1 cellular context compared by ENCODE assay signal in genomic region chr19:14094854-14095253, GRCh38.
TF ChIP-seq lines count a peak whose summit lies in the region.

No MANE protein-coding gene starts in this region.

TF ChIP-seq in HepG2, 621 proteins besides CTCF, POLR2A, EP300 and RAD21:
- TF ChIP-seq PHB2 (IDR thresholded peaks at IDR 0.05; ENCODE audit: partially characterized antibody) (no peak), ZNF816 (CRISPR knock-in tag; IDR thresholded peaks at IDR 0.05; ENCODE audit: borderline replicate concordance) (no peak), ZNF768 (CRISPR knock-in tag; IDR thresholded peaks at IDR 0.05) (peak; percentile 99), MLXIP (CRISPR knock-in tag; IDR thresholded peaks at IDR 0.05; ENCODE audit: borderline replicate concordance) (no peak), ZNF790 (CRISPR knock-in tag; IDR thresholded peaks at IDR 0.05; ENCODE audit: borderline replicate concordance) (no peak), ZMYM3 (CRISPR knock-in tag; IDR thresholded peaks at IDR 0.05) (peak; percentile 62; the same call in 1 of the 2 replicates)
- TF ChIP-seq, protein P1, sequence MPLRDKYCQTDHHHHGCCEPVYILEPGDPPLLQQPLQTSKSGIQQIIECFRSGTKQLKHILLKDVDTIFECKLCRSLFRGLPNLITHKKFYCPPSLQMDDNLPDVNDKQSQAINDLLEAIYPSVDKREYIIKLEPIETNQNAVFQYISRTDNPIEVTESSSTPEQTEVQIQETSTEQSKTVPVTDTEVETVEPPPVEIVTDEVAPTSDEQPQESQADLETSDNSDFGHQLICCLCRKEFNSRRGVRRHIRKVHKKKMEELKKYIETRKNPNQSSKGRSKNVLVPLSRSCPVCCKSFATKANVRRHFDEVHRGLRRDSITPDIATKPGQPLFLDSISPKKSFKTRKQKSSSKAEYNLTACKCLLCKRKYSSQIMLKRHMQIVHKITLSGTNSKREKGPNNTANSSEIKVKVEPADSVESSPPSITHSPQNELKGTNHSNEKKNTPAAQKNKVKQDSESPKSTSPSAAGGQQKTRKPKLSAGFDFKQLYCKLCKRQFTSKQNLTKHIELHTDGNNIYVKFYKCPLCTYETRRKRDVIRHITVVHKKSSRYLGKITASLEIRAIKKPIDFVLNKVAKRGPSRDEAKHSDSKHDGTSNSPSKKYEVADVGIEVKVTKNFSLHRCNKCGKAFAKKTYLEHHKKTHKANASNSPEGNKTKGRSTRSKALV (CRISPR knock-in tag; IDR thresholded peaks at IDR 0.05), result no peak
TF ChIP-seq in HepG2: peak in this region for 2.
